Comparison of ENCODE assay signal across 1 cellular context in genomic region chr3:105791134-105791533, GRCh38.
TF ChIP-seq lines count a peak whose summit lies in the region.

No MANE protein-coding gene starts in this region.

TF ChIP-seq in WTC11, 78 proteins besides CTCF, POLR2A, EP300 and RAD21 (continued from another document):
- no peak for TF ChIP-seq IRF1 (CRISPR knock-in tag; IDR thresholded peaks at IDR 0.05)
- TF ChIP-seq, protein P1, sequence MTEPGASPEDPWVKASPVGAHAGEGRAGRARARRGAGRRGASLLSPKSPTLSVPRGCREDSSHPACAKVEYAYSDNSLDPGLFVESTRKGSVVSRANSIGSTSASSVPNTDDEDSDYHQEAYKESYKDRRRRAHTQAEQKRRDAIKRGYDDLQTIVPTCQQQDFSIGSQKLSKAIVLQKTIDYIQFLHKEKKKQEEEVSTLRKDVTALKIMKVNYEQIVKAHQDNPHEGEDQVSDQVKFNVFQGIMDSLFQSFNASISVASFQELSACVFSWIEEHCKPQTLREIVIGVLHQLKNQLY (CRISPR knock-in tag; IDR thresholded peaks at IDR 0.05): no peak
- TF ChIP-seq, protein P2, sequence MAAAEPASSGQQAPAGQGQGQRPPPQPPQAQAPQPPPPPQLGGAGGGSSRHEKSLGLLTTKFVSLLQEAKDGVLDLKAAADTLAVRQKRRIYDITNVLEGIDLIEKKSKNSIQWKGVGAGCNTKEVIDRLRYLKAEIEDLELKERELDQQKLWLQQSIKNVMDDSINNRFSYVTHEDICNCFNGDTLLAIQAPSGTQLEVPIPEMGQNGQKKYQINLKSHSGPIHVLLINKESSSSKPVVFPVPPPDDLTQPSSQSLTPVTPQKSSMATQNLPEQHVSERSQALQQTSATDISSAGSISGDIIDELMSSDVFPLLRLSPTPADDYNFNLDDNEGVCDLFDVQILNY (CRISPR knock-in tag; IDR thresholded peaks at IDR 0.05): no peak
- no peak for TF ChIP-seq ZNF317 (CRISPR knock-in tag; IDR thresholded peaks at IDR 0.05; ENCODE audit: borderline replicate concordance, low read depth)
- no peak for TF ChIP-seq KAT7 (CRISPR knock-in tag; IDR thresholded peaks at IDR 0.05; ENCODE audit: borderline replicate concordance)
- no peak for TF ChIP-seq CDX4 (CRISPR knock-in tag; IDR thresholded peaks at IDR 0.05; ENCODE audit: borderline replicate concordance)
- TF ChIP-seq MAX (CRISPR knock-in tag; IDR thresholded peaks at IDR 0.05): no peak
- TF ChIP-seq FOXJ3 (CRISPR knock-in tag; IDR thresholded peaks at IDR 0.05; ENCODE audit: borderline replicate concordance): no peak
